In genomic region chrX:7603387-7603786, GRCh38 we compare ENCODE assay signal across 30 cellular contexts.
"Had no signal": no experiment of that assay in that cellular context is flagged by ENCODE, and none has a peak within 500 bp of the region (broad histone marks: within the 10 kb centered on the region; RNA-seq: fewer than 3 reads in every experiment).

No MANE protein-coding gene starts in this region.

- H3K9me3 ChIP-seq: adrenal gland, Peyer's patch, SJSA1 had no signal

- H3K4me3 ChIP-seq: adrenal gland, breast epithelium, Peyer's patch, SJSA1 had no signal

- H3K4me1 ChIP-seq: adrenal gland, breast epithelium, Peyer's patch, SJSA1 had no signal

- H3K36me3 ChIP-seq: adrenal gland, breast epithelium, Peyer's patch, SJSA1 had no signal

- H3K27ac ChIP-seq: adrenal gland, breast epithelium, Peyer's patch, SJSA1 had no signal

- H3K27me3 ChIP-seq: adrenal gland, breast epithelium, Peyer's patch, SJSA1 had no signal

- DNase-seq: activated CD4-positive, alpha-beta T cell treated with anti-CD3 and anti-CD28 coated beads for 48 hours; activated CD4-positive, alpha-beta T cell treated with anti-CD3 and anti-CD28 coated beads, Interleukin-2, amount 50 U/mL, for 4 hours; activated CD4-positive, CD25-positive, alpha-beta regulatory T cell treated with anti-CD3 and anti-CD28 coated beads, Interleukin-2, amount 50 U/mL, for 72 hours; activated CD8-positive, alpha-beta memory T cell treated with anti-CD3 and anti-CD28 coated beads, Interleukin-2, amount 50 U/mL, for 48 hours; activated CD8-positive, alpha-beta T cell treated with anti-CD3 and anti-CD28 coated beads, Interleukin-2, amount 10 ng/mL, durations not matched to agents 7 days and 5 days; activated naive CD4-positive, alpha-beta T cell treated with anti-CD3 and anti-CD28 coated beads, Interleukin-2, amount 50 U/mL, for 16 hours; activated naive CD8-positive, alpha-beta T cell treated with anti-CD3 and anti-CD28 coated beads, Interleukin-2, amount 10 ng/mL, durations not matched to agents 7 days and 5 days; activated T-cell treated with anti-CD3 and anti-CD28 coated beads, Interleukin-2, amount 50 U/mL, for 1 hour; adrenal gland; anterior cingulate cortex; central memory CD4-positive, alpha-beta T cell; Kasumi-1; NCI-H1048; NCI-H146; NCI-H187 treated with DMSO at 0.1 percent for 48 hours; NCI-H2081 treated with DMSO at 0.1 percent for 48 hours; NCI-H2171 treated with DMSO at 0.1 percent for 48 hours; NCI-H226; NCI-H526 treated with DMSO at 0.1 percent for 48 hours; NCI-H82; NK-92 treated with Interleukin-12 subunit alpha and Interleukin-12 subunit beta, amount 100 ng/mL, for 24 hours; OCI-M1; Peyer's patch; SHP77; T-helper 17 cell; T-helper 9 cell had no signal

- ATAC-seq: activated CD8-positive, alpha-beta T cell treated with anti-CD3 and anti-CD28 coated beads, Interleukin-2, amount 10 ng/mL, durations not matched to agents 7 days and 5 days; SK-N-SH treated with all-trans-retinoic acid at 6 μM for 48 hours; T-helper 17 cell; WTC11 had no signal
